In genomic region chr17:67448449-67448848, GRCh38 we compare ENCODE assay signal across 21 cellular contexts.
DNase-seq lines count a peak whose midpoint lies in the region; ATAC-seq and TF ChIP-seq lines count a peak whose summit lies in the region.
"Had no signal": no experiment of that assay in that cellular context is flagged by ENCODE, and none has a peak within 500 bp of the region (broad histone marks: within the 10 kb centered on the region; RNA-seq: fewer than 3 reads in every experiment).

No MANE protein-coding gene starts in this region.

- no peak overlapping the region for H3K4me2 ChIP-seq in trophoblast cell (ENCODE audit: low read length)
- H3K4me2 ChIP-seq: KMS-11 had no signal

- H3K4ac ChIP-seq in trophoblast cell (ENCODE audit: low read depth, low read length): no peak overlapping the region

- TF ChIP-seq POLR2A in GM18505 (IDR thresholded peaks at IDR 0.05; ENCODE audit: borderline replicate concordance, extremely low read depth, insufficient read depth, insufficient read length): no peak

- H2AFZ ChIP-seq in trophoblast cell (ENCODE audit: insufficient read depth, low read length, poor library complexity): no peak overlapping the region
- H2AFZ ChIP-seq: GM23248 had no signal

- POLR2A ChIA-PET in CD4-positive, alpha-beta memory T cell (lab: Charles Lee; ENCODE audit: partially characterized antibody): interaction anchor here (1.2 to 10.3 kb wide), 6 partner anchors 8 to 70 kb away, joined by 3 to 274 read pairs (median 10); partner anchors contain the start of gene PITPNC1

- peaks cover 4% of the 10 kb centered on the region for H3K36me3 Mint-ChIP-seq in activated T-cell treated with anti-CD3 and anti-CD28 coated beads, Interleukin-2, amount 50 U/mL, for 24 hours (ENCODE audit: low read depth)
- H3K36me3 Mint-ChIP-seq in activated T-cell treated with anti-CD3 and anti-CD28 coated beads, Interleukin-2, amount 50 U/mL, for 4 hours (ENCODE audit: insufficient read depth): peaks cover 7% of the 10 kb centered on the region
- peaks cover 4 to 9% of the 10 kb centered on the region in 2 donors for H3K36me3 Mint-ChIP-seq in CD4-positive, alpha-beta memory T cell
- no peaks in the 10 kb centered on the region for H3K36me3 Mint-ChIP-seq in activated T-helper 17 cell treated with anti-CD3 and anti-CD28 coated beads, Interleukin-2, amount 50 U/mL, for 72 hours (ENCODE audit: low read depth)
- H3K36me3 Mint-ChIP-seq in natural killer cell treated with Interleukin-12 subunit alpha and Interleukin-12 subunit beta and Interleukin-15 and Interleukin-18, amount 100 ng/mL, for 72 hours: peaks cover 4% of the 10 kb centered on the region
- H3K36me3 Mint-ChIP-seq: mesothelial cell of epicardium, naive B cell had no signal

- WGBS in trophoblast cell (ENCODE audit: extremely low coverage, insufficient coverage, insufficient read length): no CpG with 5 or more reads among the region's 7 CpGs

- H3K79me1 ChIP-seq in trophoblast cell (ENCODE audit: low read length): no peaks in the 10 kb centered on the region

- H2BK5ac ChIP-seq in trophoblast cell (ENCODE audit: low read depth, low read length, poor library complexity): no peak overlapping the region

- no peak overlapping the region for H3K27ac ChIP-seq in CD4-positive, alpha-beta memory T cell (ENCODE audit: low read depth, low read length)
- no peak overlapping the region for H3K27ac ChIP-seq in trophoblast cell (ENCODE audit: low read depth, low read length)
- H3K27ac ChIP-seq: C4-2B, epithelial cell of prostate, GM23248, KMS-11, SJSA1, thyroid gland had no signal

- H2BK120ac ChIP-seq in trophoblast cell (ENCODE audit: insufficient read depth, low read length, poor library complexity): no peak overlapping the region

- no peak overlapping the region for H4K91ac ChIP-seq in trophoblast cell (ENCODE audit: low read depth, low read length)

- peaks cover 94% of the 10 kb centered on the region for H3K4me1 ChIP-seq in CD4-positive, alpha-beta memory T cell (ENCODE audit: insufficient read depth, low read length)
- H3K4me1 ChIP-seq in trophoblast cell (ENCODE audit: control insufficient read depth in 1 of 2, insufficient read depth in 2 of 2, low read length in 2 of 2): no peaks in the 10 kb centered on the region
- H3K4me1 ChIP-seq: SJSA1 had no signal

- peaks cover 94% of the 10 kb centered on the region for H3K4me1 Mint-ChIP-seq in activated T-cell treated with anti-CD3 and anti-CD28 coated beads, Interleukin-2, amount 50 U/mL, for 24 hours (ENCODE audit: low read depth)
- peaks cover 91% of the 10 kb centered on the region for H3K4me1 Mint-ChIP-seq in activated T-cell treated with anti-CD3 and anti-CD28 coated beads, Interleukin-2, amount 50 U/mL, for 4 hours (ENCODE audit: low read depth)
- peaks cover 45 to 97% (median 74%) of the 10 kb centered on the region in 4 donors for H3K4me1 Mint-ChIP-seq in CD4-positive, alpha-beta memory T cell
- H3K4me1 Mint-ChIP-seq in activated T-helper 17 cell treated with anti-CD3 and anti-CD28 coated beads, Interleukin-2, amount 50 U/mL, for 72 hours: peaks cover 57% of the 10 kb centered on the region
- H3K4me1 Mint-ChIP-seq in natural killer cell treated with Interleukin-12 subunit alpha and Interleukin-12 subunit beta and Interleukin-15 and Interleukin-18, amount 100 ng/mL, for 72 hours (ENCODE audit: low read depth in 2 of 2): peaks cover 65 to 70% of the 10 kb centered on the region in 2 donors

- H3K18ac ChIP-seq in trophoblast cell (ENCODE audit: low read length): no peak overlapping the region

- no peaks in the 10 kb centered on the region for H3K27me3 Mint-ChIP-seq in activated T-cell treated with anti-CD3 and anti-CD28 coated beads, Interleukin-2, amount 50 U/mL, for 24 hours
- H3K27me3 Mint-ChIP-seq in activated T-cell treated with anti-CD3 and anti-CD28 coated beads, Interleukin-2, amount 50 U/mL, for 4 hours (ENCODE audit: low read depth): no peaks in the 10 kb centered on the region
- no peaks in the 10 kb centered on the region for H3K27me3 Mint-ChIP-seq in CD4-positive, alpha-beta memory T cell
- no peaks in the 10 kb centered on the region for H3K27me3 Mint-ChIP-seq in activated T-helper 17 cell treated with anti-CD3 and anti-CD28 coated beads, Interleukin-2, amount 50 U/mL, for 72 hours
- no peaks in the 10 kb centered on the region for H3K27me3 Mint-ChIP-seq in natural killer cell treated with Interleukin-12 subunit alpha and Interleukin-12 subunit beta and Interleukin-15 and Interleukin-18, amount 100 ng/mL, for 72 hours
- H3K27me3 Mint-ChIP-seq: naive B cell had no signal

- intact Hi-C loops in CD4-positive, alpha-beta memory T cell (cut with micrococcal nuclease): no loop called here

- DNase-seq in activated T-cell treated with anti-CD3 and anti-CD28 coated beads, Interleukin-2, amount 50 U/mL, for 24 hours: no peak
- DNase-seq in activated T-cell treated with anti-CD3 and anti-CD28 coated beads, Interleukin-2, amount 50 U/mL, for 4 hours: no peak
- no peak for DNase-seq in CD4-positive, alpha-beta memory T cell
- no peak for DNase-seq in natural killer cell treated with Interleukin-12 subunit alpha and Interleukin-12 subunit beta and Interleukin-15 and Interleukin-18, amount 100 ng/mL, for 72 hours (ENCODE audit: low spot score)
- DNase-seq in trophoblast cell: no peak
- DNase-seq: activated CD4-positive, CD25-positive, alpha-beta regulatory T cell; amniotic stem cell; GM23248; naive B cell; NCI-H1417 treated with DMSO at 0.1 percent for 48 hours; NCI-H345; stomach; T-helper 1 cell; thyroid gland had no signal

- H3K9ac ChIP-seq in trophoblast cell (ENCODE audit: low read length): no peak overlapping the region
- H3K9ac ChIP-seq: GM23248, KMS-11 had no signal

- H3K9me3 Mint-ChIP-seq in activated T-cell treated with anti-CD3 and anti-CD28 coated beads, Interleukin-2, amount 50 U/mL, for 24 hours: peaks cover 3% of the 10 kb centered on the region
- no peaks in the 10 kb centered on the region for H3K9me3 Mint-ChIP-seq in activated T-cell treated with anti-CD3 and anti-CD28 coated beads, Interleukin-2, amount 50 U/mL, for 4 hours
- H3K9me3 Mint-ChIP-seq in CD4-positive, alpha-beta memory T cell: no peaks in the 10 kb centered on the region
- H3K9me3 Mint-ChIP-seq in activated T-helper 17 cell treated with anti-CD3 and anti-CD28 coated beads, Interleukin-2, amount 50 U/mL, for 72 hours: no peaks in the 10 kb centered on the region
- H3K9me3 Mint-ChIP-seq in natural killer cell treated with Interleukin-12 subunit alpha and Interleukin-12 subunit beta and Interleukin-15 and Interleukin-18, amount 100 ng/mL, for 72 hours: no peaks in the 10 kb centered on the region
- H3K9me3 Mint-ChIP-seq: naive B cell had no signal

- no peak overlapping the region for H3K4me3 ChIP-seq in CD4-positive, alpha-beta memory T cell (ENCODE audit: low read length in 2 of 2)
- H3K4me3 ChIP-seq in trophoblast cell (ENCODE audit: low read depth, low read length): no peak overlapping the region
- H3K4me3 ChIP-seq: GM23248, SJSA1, stomach, thyroid gland had no signal

- no peak overlapping the region for H2AK5ac ChIP-seq in trophoblast cell (ENCODE audit: low read length)

- H3K36me3 ChIP-seq in CD4-positive, alpha-beta memory T cell (ENCODE audit: insufficient read depth, low read length): no peaks in the 10 kb centered on the region
- H3K36me3 ChIP-seq in trophoblast cell (ENCODE audit: control insufficient read depth in 1 of 2, insufficient read depth in 2 of 2, low read length in 2 of 2): no peaks in the 10 kb centered on the region
- H3K36me3 ChIP-seq: SJSA1, stomach, thyroid gland had no signal

- no peak overlapping the region for H3K4me3 Mint-ChIP-seq in activated T-cell treated with anti-CD3 and anti-CD28 coated beads, Interleukin-2, amount 50 U/mL, for 24 hours
- H3K4me3 Mint-ChIP-seq in activated T-cell treated with anti-CD3 and anti-CD28 coated beads, Interleukin-2, amount 50 U/mL, for 4 hours: no peak overlapping the region
- peak overlapping the region in 5 of 8 donors; percentile 40 to 85 (median 74) for H3K4me3 Mint-ChIP-seq in CD4-positive, alpha-beta memory T cell
- H3K4me3 Mint-ChIP-seq in activated T-helper 17 cell treated with anti-CD3 and anti-CD28 coated beads, Interleukin-2, amount 50 U/mL, for 72 hours: peak overlapping the region; percentile 83
- H3K4me3 Mint-ChIP-seq in natural killer cell treated with Interleukin-12 subunit alpha and Interleukin-12 subunit beta and Interleukin-15 and Interleukin-18, amount 100 ng/mL, for 72 hours: peak overlapping the region; percentile 81
- H3K4me3 Mint-ChIP-seq: mesothelial cell of epicardium, naive B cell had no signal

- no peak overlapping the region for H4K8ac ChIP-seq in trophoblast cell (ENCODE audit: low read depth, low read length)

- H3K14ac ChIP-seq in trophoblast cell (ENCODE audit: low read length): no peak overlapping the region

- no peaks in the 10 kb centered on the region for H3K79me2 ChIP-seq in trophoblast cell (ENCODE audit: control insufficient read depth, insufficient read depth, low read length, poor library complexity)

- H2BK12ac ChIP-seq in trophoblast cell (ENCODE audit: low read length): no peak overlapping the region

- H4K12ac ChIP-seq in trophoblast cell (ENCODE audit: low read depth, low read length): no peak overlapping the region

- H3K9me3 ChIP-seq in CD4-positive, alpha-beta memory T cell (ENCODE audit: control insufficient read depth in 1 of 2, low read length in 2 of 2): no peaks in the 10 kb centered on the region
- no peaks in the 10 kb centered on the region for H3K9me3 ChIP-seq in trophoblast cell (ENCODE audit: insufficient read depth, low read depth, low read length)
- H3K9me3 ChIP-seq: SJSA1, stomach, thyroid gland had no signal

- H3K27ac Mint-ChIP-seq in activated T-cell treated with anti-CD3 and anti-CD28 coated beads, Interleukin-2, amount 50 U/mL, for 24 hours: peak overlapping the region; percentile 96
- H3K27ac Mint-ChIP-seq in CD4-positive, alpha-beta memory T cell: peak overlapping the region in 6 of 7 donors; percentile 50 to 96 (median 73)
- peak overlapping the region; percentile 96 for H3K27ac Mint-ChIP-seq in activated T-helper 17 cell treated with anti-CD3 and anti-CD28 coated beads, Interleukin-2, amount 50 U/mL, for 72 hours
- peak overlapping the region; percentile 95 to 98 for H3K27ac Mint-ChIP-seq in natural killer cell treated with Interleukin-12 subunit alpha and Interleukin-12 subunit beta and Interleukin-15 and Interleukin-18, amount 100 ng/mL, for 72 hours
- H3K27ac Mint-ChIP-seq: mesothelial cell of epicardium had no signal

- no peak overlapping the region for H3K23ac ChIP-seq in trophoblast cell (ENCODE audit: low read length)

- ATAC-seq in activated T-cell treated with anti-CD3 and anti-CD28 coated beads, Interleukin-2, amount 50 U/mL, for 4 hours: no peak
- ATAC-seq in activated T-helper 17 cell treated with anti-CD3 and anti-CD28 coated beads, Interleukin-2, amount 50 U/mL, for 72 hours (replicated peaks): no peak
- ATAC-seq in natural killer cell treated with Interleukin-12 subunit alpha and Interleukin-12 subunit beta and Interleukin-15 and Interleukin-18, amount 100 ng/mL, for 72 hours: no peak
- no peak for ATAC-seq in GM18505 (IDR thresholded peaks at IDR 0.05; ENCODE audit: unreplicated experiment)

- no peaks in the 10 kb centered on the region for H3K27me3 ChIP-seq in CD4-positive, alpha-beta memory T cell (ENCODE audit: insufficient read depth, low read length)
- no peaks in the 10 kb centered on the region for H3K27me3 ChIP-seq in trophoblast cell (ENCODE audit: insufficient read depth, low read length)
- H3K27me3 ChIP-seq: SJSA1, stomach, thyroid gland had no signal

- CTCF ChIA-PET in CD4-positive, alpha-beta memory T cell (lab: Charles Lee; ENCODE audit: partially characterized antibody): interaction anchor here (1.5 kb wide), 1 partner anchor 21 kb away, joined by 7 read pairs; no protein-coding TSS in a partner anchor

Comparison
In these comparisons a context has a peak if more than half of its experiments do, and no peak if none do; other contexts are left out.
1. H3K4me3 Mint-ChIP-seq: peak in CD4-positive, alpha-beta memory T cell (5 of 8), activated T-helper 17 cell treated with anti-CD3 and anti-CD28 coated beads, Interleukin-2, amount 50 U/mL, for 72 hours (single experiment) and natural killer cell treated with Interleukin-12 subunit alpha and Interleukin-12 subunit beta and Interleukin-15 and Interleukin-18, amount 100 ng/mL, for 72 hours (single experiment); none in activated T-cell treated with anti-CD3 and anti-CD28 coated beads, Interleukin-2, amount 50 U/mL, for 24 hours (single experiment) and activated T-cell treated with anti-CD3 and anti-CD28 coated beads, Interleukin-2, amount 50 U/mL, for 4 hours (single experiment).
2. Peak in every context shown above with its lines, with median percentiles within 50 percentile points of each other: H3K27ac Mint-ChIP-seq.